In the genomic region with DNA sequence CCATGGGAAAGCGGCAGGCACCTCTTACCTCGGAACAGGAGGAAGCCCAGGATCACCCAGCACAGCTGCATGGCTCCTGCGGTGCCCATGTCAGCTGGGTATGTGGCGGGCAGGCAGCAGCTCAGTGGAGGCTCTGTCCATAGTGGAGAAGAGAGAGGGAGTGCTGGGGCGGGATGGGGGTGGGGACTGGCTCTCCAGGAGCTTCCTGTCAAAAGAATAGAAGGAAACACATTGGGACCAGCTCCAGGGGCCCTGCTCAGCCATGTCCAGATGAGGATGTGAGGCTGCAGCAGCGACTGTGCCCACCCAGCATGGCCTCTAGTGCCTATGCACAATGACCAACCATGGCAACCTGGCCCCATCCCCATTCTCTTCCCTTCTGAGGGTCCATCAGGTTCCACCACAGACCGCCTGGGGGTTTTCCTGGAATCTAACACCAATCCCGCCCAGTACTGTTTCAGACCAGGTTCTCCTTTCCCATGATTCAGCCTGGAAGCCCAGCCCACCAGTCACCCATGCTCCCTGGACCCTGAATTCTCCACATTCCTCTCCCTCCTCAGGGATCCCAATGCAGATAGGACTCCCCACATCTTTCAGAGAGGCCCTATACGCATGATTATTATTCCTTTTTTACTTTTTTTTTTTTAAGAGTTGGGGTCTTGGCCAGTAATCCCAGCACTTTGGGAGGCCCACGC, we compare ENCODE assay signal across 13 cellular contexts. TPM values are rescaled to one million over a fixed set of nuclear protein-coding genes. Genes with fewer than 3 reads are reported as not detected.
DNase-seq lines count a peak whose midpoint lies in the region; ATAC-seq and TF ChIP-seq lines count a peak whose summit lies in the region.
"Had no signal": no experiment of that assay in that cellular context is flagged by ENCODE, and none has a peak within 500 bp of the region (broad histone marks: within the 10 kb centered on the region; RNA-seq: fewer than 3 reads in every experiment).

A gene with protein sequence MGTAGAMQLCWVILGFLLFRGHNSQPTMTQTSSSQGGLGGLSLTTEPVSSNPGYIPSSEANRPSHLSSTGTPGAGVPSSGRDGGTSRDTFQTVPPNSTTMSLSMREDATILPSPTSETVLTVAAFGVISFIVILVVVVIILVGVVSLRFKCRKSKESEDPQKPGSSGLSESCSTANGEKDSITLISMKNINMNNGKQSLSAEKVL (minus strand): TSS at position 162 of the 695 bp plus-strand sequence. CDS start 73 bp downstream, at position 89.

- H3K4me1 ChIP-seq in A673 (ENCODE audit: insufficient read depth, low read length, poor library complexity, severe bottlenecking) (peaks cover 9% of the 10 kb centered on the region), SJSA1 (replicated peaks) (peaks cover 30% of the 10 kb centered on the region), gastroesophageal sphincter (no peaks in the 10 kb centered on the region)

- ATAC-seq in gastroesophageal sphincter (peak; percentile 52), omental fat pad (ENCODE audit: low FRiP score) (no peak), HG02852 (IDR thresholded peaks at IDR 0.05; ENCODE audit: unreplicated experiment) (no peak)
- ATAC-seq in activated CD8-positive, alpha-beta memory T cell treated with anti-CD3 and anti-CD28 coated beads, Interleukin-2, amount 10 ng/mL, durations not matched to agents 7 days and 5 days, result no peak
- ATAC-seq: mucosa of descending colon had no signal

- TF ChIP-seq CTCF in A673 (conservative IDR thresholded peaks at IDR 0.05; ENCODE audit: low read depth, low read length), result no peak
- no peak for TF ChIP-seq CTCF in gastroesophageal sphincter (IDR thresholded peaks at IDR 0.05)
- no peak for TF ChIP-seq CTCF in omental fat pad (IDR thresholded peaks at IDR 0.05)

- no peak for TF ChIP-seq EP300 in gastroesophageal sphincter (IDR thresholded peaks at IDR 0.05)

- H3K36me3 ChIP-seq in A673 (ENCODE audit: insufficient read depth, low read length, poor library complexity, severe bottlenecking), result no peaks in the 10 kb centered on the region
- no peaks in the 10 kb centered on the region for H3K36me3 ChIP-seq in SJSA1
- no peaks in the 10 kb centered on the region for H3K36me3 ChIP-seq in gastroesophageal sphincter

- H3K4me3 Mint-ChIP-seq in activated CD8-positive, alpha-beta memory T cell treated with anti-CD3 and anti-CD28 coated beads, Interleukin-2, amount 10 ng/mL, durations not matched to agents 7 days and 5 days, result no peak within 1 kb of the TSS
- H3K4me3 Mint-ChIP-seq: B cell had no signal

- H3K9me3 ChIP-seq in A673 (ENCODE audit: low read depth, low read length, poor library complexity, severe bottlenecking) (no peaks in the 10 kb centered on the region), SJSA1 (replicated peaks) (no peaks in the 10 kb centered on the region), gastroesophageal sphincter (no peaks in the 10 kb centered on the region)
- H3K9me3 ChIP-seq: mucosa of descending colon had no signal

- H3K27ac Mint-ChIP-seq in activated CD8-positive, alpha-beta memory T cell treated with anti-CD3 and anti-CD28 coated beads, Interleukin-2, amount 10 ng/mL, durations not matched to agents 7 days and 5 days, result no peak within 1 kb of the TSS
- H3K27ac Mint-ChIP-seq: B cell had no signal

- POLR2A ChIA-PET in A673 (lab: Charles Lee; ENCODE audit: low non-redundant PET), result no interaction called here

- BruUV-seq in A673 (replicated peaks; lab: Mats Ljungman, UMichigan), result no TSS peak

- DNase-seq in A673 (ENCODE audit: low spot score), result peak; percentile 49
- no peak for DNase-seq in SJSA1 (ENCODE audit: low read depth in 1 of 2, low spot score in 2 of 2)
- DNase-seq in omental fat pad (ENCODE audit: low spot score), result no peak
- DNase-seq in NCI-H187 treated with DMSO at 0.1 percent for 48 hours (lab: John Stamatoyannopoulos, UW), result no peak
- no peak for DNase-seq in superior temporal gyrus (ENCODE audit: extremely low spot score)
- no peak for DNase-seq in activated CD8-positive, alpha-beta memory T cell treated with anti-CD3 and anti-CD28 coated beads, Interleukin-2, amount 10 ng/mL, durations not matched to agents 7 days and 5 days
- DNase-seq: activated naive CD4-positive, alpha-beta T cell treated with Interleukin-2 at 50 U/mL for 16 hours; NCI-H1048; stimulated activated CD4-positive, alpha-beta T cell treated with anti-CD3 and anti-CD28 coated beads, Interleukin-4, amount 100 ng/mL, for 24 hours had no signal

- no peaks in the 10 kb centered on the region for H3K36me3 Mint-ChIP-seq in activated CD8-positive, alpha-beta memory T cell treated with anti-CD3 and anti-CD28 coated beads, Interleukin-2, amount 10 ng/mL, durations not matched to agents 7 days and 5 days

- H3K4me3 ChIP-seq in A673 (ENCODE audit: low read depth, low read length, poor library complexity, severe bottlenecking) (no peak within 1 kb of the TSS), SJSA1 (no peak within 1 kb of the TSS), gastroesophageal sphincter (peak within 1 kb of the TSS in 1 of 2 donors; percentile 35)
- H3K4me3 ChIP-seq: mucosa of descending colon had no signal

- no peaks in the 10 kb centered on the region for H3K9me3 Mint-ChIP-seq in activated CD8-positive, alpha-beta memory T cell treated with anti-CD3 and anti-CD28 coated beads, Interleukin-2, amount 10 ng/mL, durations not matched to agents 7 days and 5 days (ENCODE audit: low read depth)

- H3K4me1 Mint-ChIP-seq in activated CD8-positive, alpha-beta memory T cell treated with anti-CD3 and anti-CD28 coated beads, Interleukin-2, amount 10 ng/mL, durations not matched to agents 7 days and 5 days, result peaks cover 35% of the 10 kb centered on the region

- CTCF ChIA-PET in A673 (lab: Charles Lee), result interaction anchor here (0.5 kb wide), 1 partner anchor 58 kb away, joined by 5 read pairs; no protein-coding TSS in a partner anchor
- CTCF ChIA-PET in activated CD8-positive, alpha-beta memory T cell treated with anti-CD3 and anti-CD28 coated beads, Interleukin-2, amount 10 ng/mL, durations not matched to agents 7 days and 5 days (lab: Charles Lee), result interaction anchor here (1.5 to 4.3 kb wide), 2 partner anchors 19 to 49 kb away, joined by 6 to 20 read pairs; a partner anchor contains a TSS

- H3K27ac ChIP-seq in A673 (ENCODE audit: low read depth, low read length, poor library complexity, severe bottlenecking) (no peak within 1 kb of the TSS), SJSA1 (peak within 1 kb of the TSS; percentile 22; the same call in 1 of the 2 replicates), gastroesophageal sphincter (peak within 1 kb of the TSS in 3 of 4 donors; percentile 38 to 65 (median 59))

- WGBS in gastroesophageal sphincter (ENCODE audit: low coverage in 1 of 2), 2 donors, result 80% methylated on average over 4 of the region's 10 CpGs; no CpG with 5 or more reads in 1 of the 2 donors

- no peaks in the 10 kb centered on the region for H3K27me3 Mint-ChIP-seq in activated CD8-positive, alpha-beta memory T cell treated with anti-CD3 and anti-CD28 coated beads, Interleukin-2, amount 10 ng/mL, durations not matched to agents 7 days and 5 days
- H3K27me3 Mint-ChIP-seq: B cell had no signal

- H3K27me3 ChIP-seq in A673 (replicated peaks; ENCODE audit: insufficient read depth, low read depth, low read length, poor library complexity) (no peaks in the 10 kb centered on the region), SJSA1 (replicated peaks) (no peaks in the 10 kb centered on the region; the same call in 1 of the 2 replicates), gastroesophageal sphincter (no peaks in the 10 kb centered on the region)

- TF ChIP-seq POLR2A in gastroesophageal sphincter (IDR thresholded peaks at IDR 0.05), result no peak

- intact Hi-C loops in A673 (cut with micrococcal nuclease; ENCODE audit: unreplicated experiment), result no loop called here

RNA-seq across cellular contexts. Expression of the gene that starts here (rescaled TPM):
- total RNA-seq in A673 (2021), result 1.1 and 1.6 TPM in 2 replicates
- total RNA-seq in SJSA1 (2014; rRNA removed; shearing (Covaris generic)), result 0.53 and 1.2 TPM in 2 replicates
- 10 to 100 TPM in 3 of 4 donors, 1 to 10 TPM in 1; 7.6 to 34.9 (median 21.8) TPM for total RNA-seq in gastroesophageal sphincter
- total RNA-seq in omental fat pad, result 10 to 100 TPM; 17.9 to 57.4 (median 35.9) TPM
- under 1 TPM; 0.28 to 0.29 TPM for total RNA-seq in activated CD8-positive, alpha-beta memory T cell treated with anti-CD3 and anti-CD28 coated beads, Interleukin-2, amount 10 ng/mL, durations not matched to agents 7 days and 5 days
- total RNA-seq: B cell had no signal
